ENCODE assay signal across 16 cellular contexts in the genomic region with DNA sequence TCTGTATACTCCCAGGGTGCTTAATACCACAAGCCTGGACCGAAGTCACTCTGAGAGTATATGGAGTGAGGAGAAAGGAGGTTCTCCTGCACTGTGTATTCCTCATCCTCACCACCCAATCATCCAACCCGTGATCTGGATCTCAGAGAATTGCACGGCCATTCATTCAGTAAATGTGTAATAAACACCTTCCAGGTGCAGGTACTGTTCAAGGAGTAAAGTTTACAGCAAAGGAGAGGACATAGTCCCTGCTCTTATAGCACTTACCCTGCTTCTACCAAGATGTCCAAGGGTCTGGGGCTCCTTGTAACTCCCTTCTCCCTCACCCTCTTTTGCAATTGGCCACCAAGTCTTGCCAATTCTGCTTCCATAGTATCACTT.
DNase-seq lines count a peak whose midpoint lies in the region; ATAC-seq, FAIRE-seq and TF ChIP-seq lines count a peak whose summit lies in the region.
"Had no signal": no experiment of that assay in that cellular context is flagged by ENCODE, and none has a peak within 500 bp of the region (broad histone marks: within the 10 kb centered on the region; RNA-seq: fewer than 3 reads in every experiment).

No MANE protein-coding gene starts in this region.

- no peak for TF ChIP-seq EP300 in K562 (IDR thresholded peaks at IDR 0.05; ENCODE audit: low read length)

- H3K9me3 Mint-ChIP-seq in type B pancreatic cell, result no peaks in the 10 kb centered on the region

- FAIRE-seq in K562 (lab: Jason Lieb, UNC), result no peak
- FAIRE-seq: islet of Langerhans had no signal

- TF ChIP-seq RAD21 in K562 (CRISPR knock-in tag; conservative IDR thresholded peaks at IDR 0.05 in 1 of 2, IDR thresholded peaks at IDR 0.05 in 1 of 2), result no peak

- WGBS in K562 (ENCODE audit: insufficient coverage, low coverage, missing lambda C conversion rate), result 44% methylated on average over 3 of the region's 3 CpGs

- POLR2A ChIA-PET in K562 (lab: Yijun Ruan, JAX), result interaction anchor here (1.1 kb wide), 1 partner anchor 142 kb away, joined by 3 read pairs; no protein-coding TSS in a partner anchor

- H3K27ac ChIP-seq in left ventricle myocardium inferior (replicated peaks) (peak overlapping the region; percentile 59), K562 (ENCODE audit: extremely low read depth, low read depth, low read length) (no peak overlapping the region), mucosa of rectum (ENCODE audit: low read depth in 2 of 2, low read length in 2 of 2) (peak overlapping the region; percentile 78 to 94)
- H3K27ac ChIP-seq: brain microvascular endothelial cell, neutrophil had no signal

- no peak for TF ChIP-seq POLR2A in K562 (conservative IDR thresholded peaks at IDR 0.05)

- H3K9me3 ChIP-seq in left ventricle myocardium inferior (replicated peaks) (no peaks in the 10 kb centered on the region), K562 (replicated peaks; ENCODE audit: control insufficient read depth, insufficient read depth, low read depth, low read length) (no peaks in the 10 kb centered on the region), mucosa of rectum (ENCODE audit: control insufficient read depth in 2 of 2, low read length in 2 of 2) (no peaks in the 10 kb centered on the region)
- H3K9me3 ChIP-seq: neutrophil had no signal

- ATAC-seq in K562 (peak; percentile 15; the same call in 2 of the 3 replicates), HG03342 (IDR thresholded peaks at IDR 0.05; ENCODE audit: unreplicated experiment) (no peak)
- ATAC-seq: WTC11 had no signal

- no peaks in the 10 kb centered on the region for H3K9me1 ChIP-seq in K562 (ENCODE audit: control insufficient read depth, insufficient read depth, low read length)

- no peak for TF ChIP-seq CTCF in left ventricle myocardium inferior (IDR thresholded peaks at IDR 0.05; ENCODE audit: borderline replicate concordance)
- no peak for TF ChIP-seq CTCF in K562 (IDR thresholded peaks at IDR 0.05 in 2 of 3, conservative IDR thresholded peaks at IDR 0.05 in 1 of 3; ENCODE audit: insufficient read depth in 2 of 3, low read depth in 1 of 3, low read length in 3 of 3)
- TF ChIP-seq CTCF in type B pancreatic cell (conservative IDR thresholded peaks at IDR 0.05), result no peak

- no peaks in the 10 kb centered on the region for H3K27me3 Mint-ChIP-seq in type B pancreatic cell

- H3K27me3 ChIP-seq in left ventricle myocardium inferior (ENCODE audit: low read depth) (no peaks in the 10 kb centered on the region), K562 (ENCODE audit: control insufficient read depth in 2 of 2, insufficient read depth in 2 of 2, low read length in 2 of 2) (peaks cover 0 to 3% of the 10 kb centered on the region in 2 experiments; a peak in 1 of 5 replicates), mucosa of rectum (ENCODE audit: control insufficient read depth in 2 of 2, insufficient read depth in 2 of 2, low read length in 2 of 2) (no peaks in the 10 kb centered on the region)
- H3K27me3 ChIP-seq: brain microvascular endothelial cell had no signal

- peaks cover 37% of the 10 kb centered on the region for H3K4me1 Mint-ChIP-seq in type B pancreatic cell (ENCODE audit: unreplicated experiment)
- H3K4me1 Mint-ChIP-seq: WTC11 had no signal

- intact Hi-C loops in left ventricle myocardium inferior (cut with micrococcal nuclease) (no loop called here), cardiac septum (cut with DNase I) (no loop called here), K562 (cut with micrococcal nuclease) (no loop called here)

- H3K4me2 ChIP-seq in K562 (ENCODE audit: insufficient read depth, low read length), result no peak overlapping the region

- H3K4me3 Mint-ChIP-seq in type B pancreatic cell, result no peak overlapping the region
- H3K4me3 Mint-ChIP-seq: WTC11 had no signal

- no peaks in the 10 kb centered on the region; the same call in 1 of the 2 replicates for H4K20me1 ChIP-seq in K562 (replicated peaks; ENCODE audit: control insufficient read depth, insufficient read depth, low read length)

- H2AFZ ChIP-seq in K562 (ENCODE audit: low read depth, low read length), result no peak overlapping the region

- H3K79me2 ChIP-seq in K562 (ENCODE audit: control insufficient read depth, insufficient read depth, low read length), result no peaks in the 10 kb centered on the region

- in situ Hi-C loops in K562 (cut with MboI), result no loop called here

- H3K36me3 ChIP-seq in left ventricle myocardium inferior (no peaks in the 10 kb centered on the region), K562 (ENCODE audit: control insufficient read depth, insufficient read depth, low read length) (no peaks in the 10 kb centered on the region), mucosa of rectum (ENCODE audit: control insufficient read depth in 2 of 2, insufficient read depth in 2 of 2, low read length in 2 of 2) (no peaks in the 10 kb centered on the region)
- H3K36me3 ChIP-seq: brain microvascular endothelial cell, neutrophil had no signal

- CTCF ChIA-PET in K562 (lab: Yijun Ruan, JAX; ENCODE audit: low intra/inter-chr PET ratio), result no interaction called here

- BruUV-seq in K562 (replicated peaks; lab: Mats Ljungman, UMichigan), result no TSS peak

- no peaks in the 10 kb centered on the region for H3K36me3 Mint-ChIP-seq in type B pancreatic cell
- H3K36me3 Mint-ChIP-seq: activated naive CD4-positive, alpha-beta T cell treated with anti-CD3 and anti-CD28 coated beads, Interleukin-2, amount 50 U/mL, for 72 hours; WTC11 had no signal

- H3K27ac Mint-ChIP-seq in type B pancreatic cell, result peak overlapping the region; percentile 95
- H3K27ac Mint-ChIP-seq: activated naive CD4-positive, alpha-beta T cell treated with anti-CD3 and anti-CD28 coated beads, Interleukin-2, amount 50 U/mL, for 72 hours; WTC11 had no signal

- DNase-seq in left ventricle myocardium inferior (no peak), cardiac septum (ENCODE audit: low spot score) (no peak), K562 (ENCODE audit: extremely low read depth in 1 of 4, low spot score in 3 of 4) (no peak), type B pancreatic cell (ENCODE audit: extremely low spot score, unreplicated experiment) (no peak), medulla oblongata (ENCODE audit: extremely low spot score) (no peak), cerebellar cortex (ENCODE audit: low spot score) (no peak)
- DNase-seq: brain microvascular endothelial cell, COR-L47, HCEC 1CT, NCI-H1436 treated with DMSO at 0.1 percent for 48 hours had no signal

- H3K9ac ChIP-seq in K562 (ENCODE audit: insufficient read depth in 1 of 2, low read depth in 2 of 2, low read length in 2 of 2) (no peak overlapping the region), mucosa of rectum (ENCODE audit: low read depth in 1 of 2, low read length in 2 of 2) (peak overlapping the region; percentile 27 to 31)

- H3K4me1 ChIP-seq in left ventricle myocardium inferior (peaks cover 34% of the 10 kb centered on the region), K562 (replicated peaks in 1 of 2; ENCODE audit: control insufficient read depth in 2 of 2, insufficient read depth in 2 of 2, low read length in 2 of 2) (peaks cover 0 to 5% of the 10 kb centered on the region in 2 experiments; a peak in 2 of 5 replicates), mucosa of rectum (ENCODE audit: control insufficient read depth in 2 of 2, insufficient read depth in 2 of 2, low read length in 2 of 2) (peaks cover 26 to 34% of the 10 kb centered on the region in 2 donors)

- H3K4me3 ChIP-seq in left ventricle myocardium inferior (no peak overlapping the region), K562 (no peak overlapping the region), mucosa of rectum (ENCODE audit: low read length in 2 of 2) (no peak overlapping the region)

TF ChIP-seq in K562, 482 proteins besides CTCF, POLR2A, EP300 and RAD21:
- no peak for TF ChIP-seq BDP1 (IDR thresholded peaks at IDR 0.05; ENCODE audit: insufficient read depth, insufficient read length)
- no peak for TF ChIP-seq DACH1 (IDR thresholded peaks at IDR 0.05; ENCODE audit: partially characterized antibody)
- TF ChIP-seq ARID1B (IDR thresholded peaks at IDR 0.05), result no peak

Comparison
In these comparisons a context has a peak if more than half of its experiments do, and no peak if none do; other contexts are left out.
1. H3K9ac ChIP-seq: peak in mucosa of rectum (2 of 2); none in K562 (0 of 2).